Comparison of ENCODE assay signal across 25 cellular contexts in the genomic region with DNA sequence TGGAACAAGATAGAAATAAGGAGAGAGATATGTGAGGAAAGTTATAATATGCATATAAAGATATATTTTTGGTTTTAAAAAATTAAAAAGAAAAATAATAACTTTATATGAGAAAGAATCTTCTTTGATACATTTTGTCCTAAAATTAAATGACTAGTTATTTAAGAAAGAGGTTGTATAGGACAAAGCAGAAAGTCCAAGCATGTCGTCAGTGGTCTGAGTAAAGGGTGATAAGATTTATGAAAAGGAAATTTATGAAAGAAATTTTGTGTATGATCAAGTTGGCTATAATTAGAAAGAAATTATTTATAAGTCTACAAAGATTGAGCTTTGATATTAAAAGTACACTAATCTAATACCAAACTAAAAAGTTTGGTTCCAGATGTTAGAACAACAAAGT.
"Had no signal": no experiment of that assay in that cellular context is flagged by ENCODE, and none has a peak within 500 bp of the region (broad histone marks: within the 10 kb centered on the region; RNA-seq: fewer than 3 reads in every experiment).

No MANE protein-coding gene starts in this region.

- H3K27ac Mint-ChIP-seq: activated B cell treated with CpG ODN at 0.5 μM for 24 hours; activated CD4-positive, alpha-beta T cell treated with anti-CD3 and anti-CD28 coated beads, Interleukin-2, amount 10 ng/mL, durations not matched to agents 24 days and 14 days; activated CD8-positive, alpha-beta memory T cell treated with anti-CD3 and anti-CD28 coated beads, Interleukin-2, amount 10 ng/mL, durations not matched to agents 7 days and 5 days; activated naive CD4-positive, alpha-beta T cell treated with anti-CD3 and anti-CD28 coated beads, Interleukin-2, amount 50 U/mL, for 24 hours; activated T-cell treated with anti-CD3 and anti-CD28 coated beads, Interleukin-2, amount 50 U/mL, for 24 hours; activated T-helper 1 cell treated with anti-CD3 and anti-CD28 coated beads, Interleukin-12 subunit alpha, Interleukin-12 subunit beta, Interleukin-2, Interleukin-4 antibody, amounts not matched to agents 30 ng/mL and 10 ng/mL and 1 ng/mL, durations not matched to agents 14 hours and 24 hours and 36 hours; brain; T-helper 17 cell had no signal

- H3K27ac ChIP-seq: ascending aorta had no signal

- H3K4me3 ChIP-seq: ascending aorta had no signal

- H3K36me3 ChIP-seq: ascending aorta had no signal

- H3K36me3 Mint-ChIP-seq: brain had no signal

- ATAC-seq: activated CD8-positive, alpha-beta memory T cell treated with anti-CD3 and anti-CD28 coated beads, Interleukin-2, amount 10 ng/mL, durations not matched to agents 7 days and 5 days; T-helper 17 cell had no signal

- H3K4me3 Mint-ChIP-seq: activated B cell treated with CpG ODN at 0.5 μM for 24 hours; activated CD4-positive, alpha-beta T cell treated with anti-CD3 and anti-CD28 coated beads, Interleukin-2, amount 10 ng/mL, durations not matched to agents 24 days and 14 days; activated CD8-positive, alpha-beta memory T cell treated with anti-CD3 and anti-CD28 coated beads, Interleukin-2, amount 10 ng/mL, durations not matched to agents 7 days and 5 days; activated naive CD4-positive, alpha-beta T cell treated with anti-CD3 and anti-CD28 coated beads, Interleukin-2, amount 50 U/mL, for 24 hours; activated T-cell treated with anti-CD3 and anti-CD28 coated beads, Interleukin-2, amount 50 U/mL, for 24 hours; activated T-helper 1 cell treated with anti-CD3 and anti-CD28 coated beads, Interleukin-12 subunit alpha, Interleukin-12 subunit beta, Interleukin-2, Interleukin-4 antibody, amounts not matched to agents 30 ng/mL and 10 ng/mL and 1 ng/mL, durations not matched to agents 14 hours and 24 hours and 36 hours; brain; central memory CD8-positive, alpha-beta T cell; T-helper 17 cell had no signal

- H3K4me1 Mint-ChIP-seq: activated B cell treated with CpG ODN at 0.5 μM for 24 hours; activated CD4-positive, alpha-beta T cell treated with anti-CD3 and anti-CD28 coated beads, Interleukin-2, amount 10 ng/mL, durations not matched to agents 24 days and 14 days; activated CD8-positive, alpha-beta memory T cell treated with anti-CD3 and anti-CD28 coated beads, Interleukin-2, amount 10 ng/mL, durations not matched to agents 7 days and 5 days; activated naive CD4-positive, alpha-beta T cell treated with anti-CD3 and anti-CD28 coated beads, Interleukin-2, amount 50 U/mL, for 24 hours; brain; central memory CD8-positive, alpha-beta T cell; T-helper 17 cell had no signal

- DNase-seq: activated B cell treated with CpG ODN at 0.5 μM for 24 hours; activated CD4-positive, alpha-beta T cell treated with anti-CD3 and anti-CD28 coated beads for 1 hour; activated CD4-positive, alpha-beta T cell treated with anti-CD3 and anti-CD28 coated beads, Interleukin-2, amount 10 ng/mL, durations not matched to agents 24 days and 14 days; activated CD4-positive, alpha-beta T cell treated with anti-CD3 and anti-CD28 coated beads, Interleukin-2, amount 50 U/mL, for 48 hours; activated CD8-positive, alpha-beta memory T cell treated with anti-CD3 and anti-CD28 coated beads, Interleukin-2, amount 10 ng/mL, durations not matched to agents 7 days and 5 days; activated effector memory CD4-positive, alpha-beta T cell treated with Interleukin-2 at 50 U/mL for 16 hours; activated naive CD4-positive, alpha-beta T cell; activated T-cell treated with anti-CD3 and anti-CD28 coated beads, Interleukin-2, amount 50 U/mL, for 24 hours; amniotic stem cell; MM.1S; NCI-H1105 treated with DMSO at 0.1 percent for 48 hours; NCI-H1436 treated with DMSO at 0.1 percent for 48 hours; NCI-H187; NCI-H2081; NCI-H446; NCI-H524; NCI-H748 treated with DMSO at 0.1 percent for 48 hours; SIG-M5; T-helper 17 cell; T-helper 9 cell had no signal

- H3K4me1 ChIP-seq: ascending aorta had no signal

- H3K27me3 ChIP-seq: ascending aorta had no signal
